In genomic region chr5:40960027-40960426, GRCh38 we compare ENCODE assay signal across 22 cellular contexts. TPM values are rescaled to one million over a fixed set of nuclear protein-coding genes. Genes with fewer than 3 reads are reported as not detected.
DNase-seq lines count a peak whose midpoint lies in the region; ATAC-seq, FAIRE-seq and TF ChIP-seq lines count a peak whose summit lies in the region.
"Had no signal": no experiment of that assay in that cellular context is flagged by ENCODE, and none has a peak within 500 bp of the region (broad histone marks: within the 10 kb centered on the region; RNA-seq: fewer than 3 reads in every experiment).

No MANE protein-coding gene starts in this region.

- H3K4me1 Mint-ChIP-seq in WTC11, result peaks cover 18% of the 10 kb centered on the region

- peaks cover 4% of the 10 kb centered on the region; the same call in 1 of the 2 replicates for H3K27me3 Mint-ChIP-seq in WTC11 (ENCODE audit: low read depth)

- H3K36me3 Mint-ChIP-seq in WTC11, result peaks cover 13% of the 10 kb centered on the region
- H3K36me3 Mint-ChIP-seq: CD4-positive, CD25-positive, alpha-beta regulatory T cell had no signal

- no peak for TF ChIP-seq POLR2A in lower leg skin (IDR thresholded peaks at IDR 0.05)

- 84 to 86% methylated on average over 1 of the region's 1 CpG for WGBS in lower leg skin, 2 donors

- intact Hi-C loops in lower leg skin (cut with DNase I; ENCODE audit: low total_unique reads), result no loop called here

- H3K4me3 ChIP-seq in retinal pigment epithelial cell (ENCODE audit: low read length) (no peak overlapping the region), lower leg skin (ENCODE audit: low read depth, poor library complexity, severe bottlenecking) (no peak overlapping the region)

- TF ChIP-seq CTCF in WTC11 (IDR thresholded peaks at IDR 0.05) (no peak), retinal pigment epithelial cell (conservative IDR thresholded peaks at IDR 0.05; ENCODE audit: low read depth, low read length) (no peak), lower leg skin (IDR thresholded peaks at IDR 0.05) (no peak)

- ATAC-seq in WTC11, result peak; percentile 24; the same call in 1 of the 2 replicates
- no peak for ATAC-seq in HG03175 (IDR thresholded peaks at IDR 0.05; ENCODE audit: unreplicated experiment)
- no peak for ATAC-seq in GM18519 (IDR thresholded peaks at IDR 0.05; ENCODE audit: low FRiP score, unreplicated experiment)

- POLR2A ChIA-PET in WTC11 (lab: Charles Lee), result interaction anchor here (0.6 kb wide), 1 partner anchor 39 kb away, joined by 4 read pairs; no protein-coding TSS in a partner anchor

- no peak overlapping the region for H3K27ac Mint-ChIP-seq in WTC11
- H3K27ac Mint-ChIP-seq: CD4-positive, CD25-positive, alpha-beta regulatory T cell had no signal

- FAIRE-seq in HTR-8/SVneo (lab: Jason Lieb, UNC), result no peak
- FAIRE-seq: GM18507 had no signal

- H3K9me3 Mint-ChIP-seq in WTC11, result peaks cover 19% of the 10 kb centered on the region

- peak; percentile 38 for DNase-seq in EL
- peak; percentile 22 for DNase-seq in HTR-8/SVneo (ENCODE audit: insufficient read length, low spot score)
- DNase-seq in WTC11 (ENCODE audit: low spot score), result no peak
- peak; percentile 28 for DNase-seq in retinal pigment epithelial cell (ENCODE audit: low read depth)
- no peak for DNase-seq in HPDE6-E6E7 (ENCODE audit: extremely low spot score)
- no peak for DNase-seq in lower leg skin (ENCODE audit: low spot score in 2 of 2)
- DNase-seq: CD4-positive, CD25-positive, alpha-beta regulatory T cell; DMS79 treated with DMSO at 0.1 percent for 48 hours; GOT3; HCEC 1CT; NCI-H1417; NCI-H1694 treated with DMSO at 0.1 percent for 48 hours; NCI-H2081 treated with DMSO at 0.1 percent for 48 hours; NCI-H446 treated with DMSO at 0.1 percent for 48 hours; NCI-H526 treated with DMSO at 0.1 percent for 48 hours; OCI-M1; RPMI8226; SHP77 had no signal

- no peak overlapping the region for H3K4me3 Mint-ChIP-seq in WTC11
- H3K4me3 Mint-ChIP-seq: CD4-positive, CD25-positive, alpha-beta regulatory T cell had no signal

- CTCF ChIA-PET in WTC11 (lab: Charles Lee), result no interaction called here

TF ChIP-seq in WTC11, 78 proteins besides CTCF, POLR2A, EP300 and RAD21 (continues in another document):
- TF ChIP-seq, protein P1, sequence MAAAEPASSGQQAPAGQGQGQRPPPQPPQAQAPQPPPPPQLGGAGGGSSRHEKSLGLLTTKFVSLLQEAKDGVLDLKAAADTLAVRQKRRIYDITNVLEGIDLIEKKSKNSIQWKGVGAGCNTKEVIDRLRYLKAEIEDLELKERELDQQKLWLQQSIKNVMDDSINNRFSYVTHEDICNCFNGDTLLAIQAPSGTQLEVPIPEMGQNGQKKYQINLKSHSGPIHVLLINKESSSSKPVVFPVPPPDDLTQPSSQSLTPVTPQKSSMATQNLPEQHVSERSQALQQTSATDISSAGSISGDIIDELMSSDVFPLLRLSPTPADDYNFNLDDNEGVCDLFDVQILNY (CRISPR knock-in tag; IDR thresholded peaks at IDR 0.05), result no peak
- TF ChIP-seq ZNF396 (CRISPR knock-in tag; IDR thresholded peaks at IDR 0.05; ENCODE audit: borderline replicate concordance) (no peak), JAZF1 (CRISPR knock-in tag; IDR thresholded peaks at IDR 0.05) (no peak), MLX (CRISPR knock-in tag; IDR thresholded peaks at IDR 0.05) (no peak), AFF4 (CRISPR knock-in tag; IDR thresholded peaks at IDR 0.05; ENCODE audit: borderline replicate concordance) (no peak), STAT6 (CRISPR knock-in tag; conservative IDR thresholded peaks at IDR 0.05; ENCODE audit: low read depth) (no peak), NFATC4 (CRISPR knock-in tag; IDR thresholded peaks at IDR 0.05) (no peak), NR3C1 (CRISPR knock-in tag; conservative IDR thresholded peaks at IDR 0.05; ENCODE audit: low read depth) (no peak), ZNF317 (CRISPR knock-in tag; IDR thresholded peaks at IDR 0.05; ENCODE audit: borderline replicate concordance, low read depth) (no peak), TP53 (CRISPR knock-in tag; IDR thresholded peaks at IDR 0.05) (no peak), TEAD1 (CRISPR knock-in tag; IDR thresholded peaks at IDR 0.05) (no peak), GRHL2 (CRISPR knock-in tag; IDR thresholded peaks at IDR 0.05; ENCODE audit: insufficient replicate concordance, severe bottlenecking) (no peak), ZBTB21 (CRISPR knock-in tag; IDR thresholded peaks at IDR 0.05; ENCODE audit: borderline replicate concordance) (no peak), FOXP4 (CRISPR knock-in tag; IDR thresholded peaks at IDR 0.05) (no peak), MYBL2 (CRISPR knock-in tag; IDR thresholded peaks at IDR 0.05) (no peak)
- TF ChIP-seq, protein P2, sequence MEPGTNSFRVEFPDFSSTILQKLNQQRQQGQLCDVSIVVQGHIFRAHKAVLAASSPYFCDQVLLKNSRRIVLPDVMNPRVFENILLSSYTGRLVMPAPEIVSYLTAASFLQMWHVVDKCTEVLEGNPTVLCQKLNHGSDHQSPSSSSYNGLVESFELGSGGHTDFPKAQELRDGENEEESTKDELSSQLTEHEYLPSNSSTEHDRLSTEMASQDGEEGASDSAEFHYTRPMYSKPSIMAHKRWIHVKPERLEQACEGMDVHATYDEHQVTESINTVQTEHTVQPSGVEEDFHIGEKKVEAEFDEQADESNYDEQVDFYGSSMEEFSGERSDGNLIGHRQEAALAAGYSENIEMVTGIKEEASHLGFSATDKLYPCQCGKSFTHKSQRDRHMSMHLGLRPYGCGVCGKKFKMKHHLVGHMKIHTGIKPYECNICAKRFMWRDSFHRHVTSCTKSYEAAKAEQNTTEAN (CRISPR knock-in tag; IDR thresholded peaks at IDR 0.05), result no peak

RNA-seq across cellular contexts. Expression of gene C7, which starts 50.7 kb away (rescaled TPM):
- 1.4 to 4.5 TPM (median 1.4 TPM) in 3 replicates for total RNA-seq in WTC11 (2021)
- 10 to 100 TPM in 2 of 4 donors, 1 to 10 TPM in 2; 7.8 to 47.7 (median 15.2) TPM for total RNA-seq in lower leg skin
- total RNA-seq: CD4-positive, CD25-positive, alpha-beta regulatory T cell; G401 had no signal

Comparison
In these comparisons a context has a peak if more than half of its experiments do, and no peak if none do; other contexts are left out.
1. DNase-seq: peak in EL (single experiment), HTR-8/SVneo (single experiment) and retinal pigment epithelial cell (single experiment); none in WTC11 (single experiment), HPDE6-E6E7 (single experiment) and lower leg skin (0 of 2).